25 cellular contexts compared by ENCODE assay signal in the genomic region with DNA sequence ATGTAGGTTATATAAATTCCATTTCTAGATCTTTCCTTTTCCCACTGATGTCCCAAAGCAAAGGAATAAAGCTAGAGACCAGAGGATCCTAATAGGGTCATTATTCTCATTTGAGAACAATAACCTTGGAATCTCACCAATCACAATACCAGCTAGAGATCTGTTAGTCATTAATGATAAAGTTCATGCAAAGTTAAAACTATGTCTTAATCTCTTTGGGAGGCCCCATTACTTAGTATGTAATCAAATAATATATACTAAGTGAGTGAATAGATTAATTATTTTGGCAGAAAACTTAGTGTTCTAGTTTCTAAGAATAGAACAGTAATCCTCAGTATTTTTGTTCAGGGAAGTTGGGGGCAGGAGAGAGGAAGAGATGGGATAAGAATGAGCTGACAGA.
"Had no signal": no experiment of that assay in that cellular context is flagged by ENCODE, and none has a peak within 500 bp of the region (broad histone marks: within the 10 kb centered on the region; RNA-seq: fewer than 3 reads in every experiment).

No MANE protein-coding gene starts in this region.

- ATAC-seq: activated CD4-positive, alpha-beta T cell treated with anti-CD3 and anti-CD28 coated beads for 36 hours; activated CD8-positive, alpha-beta memory T cell treated with anti-CD3 and anti-CD28 coated beads, Interleukin-2, amount 10 ng/mL, durations not matched to agents 7 days and 5 days; activated CD8-positive, alpha-beta T cell treated with anti-CD3 and anti-CD28 coated beads, Interleukin-2, amount 10 ng/mL, durations not matched to agents 7 days and 5 days; activated naive CD4-positive, alpha-beta T cell treated with anti-CD3 and anti-CD28 coated beads, Interleukin-2, amount 50 U/mL, for 72 hours; activated T-cell treated with anti-CD3 and anti-CD28 coated beads, Interleukin-2, amount 50 U/mL, for 72 hours; esophagus mucosa; gastroesophageal sphincter had no signal

- H3K9me3 ChIP-seq: ascending aorta, gastroesophageal sphincter had no signal

- H3K27ac ChIP-seq: ascending aorta, brain microvascular endothelial cell, coronary artery, dorsolateral prefrontal cortex, gastroesophageal sphincter had no signal

- H3K4me1 ChIP-seq: ascending aorta, gastroesophageal sphincter had no signal

- H3K4me3 ChIP-seq: ascending aorta, coronary artery, dorsolateral prefrontal cortex, gastroesophageal sphincter had no signal

- DNase-seq: activated CD4-positive, alpha-beta memory T cell treated with anti-CD3 and anti-CD28 coated beads for 36 hours; activated CD4-positive, alpha-beta T cell treated with anti-CD3 and anti-CD28 coated beads for 36 hours; activated CD4-positive, alpha-beta T cell treated with anti-CD3 and anti-CD28 coated beads, Interleukin-2, amount 10 ng/mL, durations not matched to agents 24 days and 14 days; activated CD4-positive, CD25-positive, alpha-beta regulatory T cell; activated CD4-positive, CD25-positive, alpha-beta regulatory T cell treated with anti-CD3 and anti-CD28 coated beads, Interleukin-2, amount 50 U/mL, for 72 hours; activated CD8-positive, alpha-beta memory T cell treated with anti-CD3 and anti-CD28 coated beads, Interleukin-2, amount 10 ng/mL, durations not matched to agents 7 days and 5 days; activated CD8-positive, alpha-beta memory T cell treated with anti-CD3 and anti-CD28 coated beads, Interleukin-2, amount 50 U/mL, for 4 hours; activated CD8-positive, alpha-beta T cell treated with anti-CD3 and anti-CD28 coated beads, Interleukin-2, amount 10 ng/mL, durations not matched to agents 7 days and 5 days; activated gamma-delta T cell; activated naive CD4-positive, alpha-beta T cell; activated naive CD4-positive, alpha-beta T cell treated with anti-CD3 and anti-CD28 coated beads, Interleukin-2, amount 10 ng/mL, durations not matched to agents 7 days and 5 days; activated naive CD8-positive, alpha-beta T cell treated with anti-CD3 and anti-CD28 coated beads, Interleukin-2, amount 10 ng/mL, durations not matched to agents 7 days and 5 days; activated T-cell treated with anti-CD3 and anti-CD28 coated beads, Interleukin-2, amount 50 U/mL, for 1 hour; activated T-cell treated with anti-CD3 and anti-CD28 coated beads, Interleukin-2, amount 50 U/mL, for 72 hours; brain microvascular endothelial cell; dorsolateral prefrontal cortex; effector memory CD4-positive, alpha-beta T cell; endodermal cell; foreskin melanocyte; T-helper 2 cell had no signal

- H3K27me3 ChIP-seq: ascending aorta, brain microvascular endothelial cell, dorsolateral prefrontal cortex, gastroesophageal sphincter had no signal

- H3K36me3 ChIP-seq: ascending aorta, brain microvascular endothelial cell, gastroesophageal sphincter had no signal
